ENCODE assay signal across 8 cellular contexts in the genomic region with DNA sequence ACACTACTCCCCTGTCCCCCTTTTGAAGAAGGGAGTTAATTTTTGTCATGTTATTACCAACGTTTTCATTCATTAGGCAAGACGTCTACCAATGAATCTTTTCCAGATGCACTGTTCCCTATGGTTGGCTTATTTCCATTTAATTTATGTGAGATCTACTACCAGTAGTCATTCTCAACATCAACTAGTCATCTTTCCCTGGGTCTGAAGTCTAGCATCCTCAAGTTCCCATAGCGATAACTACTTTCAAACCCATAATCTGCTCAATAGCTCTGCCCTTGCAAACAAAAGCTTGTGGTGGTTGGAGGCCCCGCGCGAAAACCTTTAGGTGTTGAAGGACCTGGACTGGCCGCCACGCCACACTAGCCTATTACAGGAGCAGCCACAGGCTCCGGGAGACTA. TPM values are rescaled to one million over a fixed set of nuclear protein-coding genes. Genes with fewer than 3 reads are reported as not detected.
A peak's percentile ranks its signal among the peaks of the same experiment; 100 is the strongest.
DNase-seq lines count a peak whose midpoint lies in the region; ATAC-seq and TF ChIP-seq lines count a peak whose summit lies in the region.

No MANE protein-coding gene starts in this region.

- H3K9me3 ChIP-seq in left lung (no peaks in the 10 kb centered on the region), tibial nerve (no peaks in the 10 kb centered on the region)

- no peak for TF ChIP-seq POLR2A in tibial nerve (IDR thresholded peaks at IDR 0.05)

- 3% methylated on average over 9 of the region's 9 CpGs for WGBS in tibial nerve, 2 donors

- H3K27me3 Mint-ChIP-seq in activated CD4-positive, alpha-beta T cell treated with anti-CD3 and anti-CD28 coated beads for 36 hours = no peaks in the 10 kb centered on the region

- in situ Hi-C loops in astrocyte of the cerebellum (cut with HindIII; ENCODE audit: low sequenced_read_pairs) = no loop called here

- no peak for DNase-seq in activated CD4-positive, alpha-beta T cell treated with anti-CD3 and anti-CD28 coated beads for 36 hours
- no peak for DNase-seq in activated CD4-positive, alpha-beta T cell treated with anti-CD3 and anti-CD28 coated beads for 1 hour
- DNase-seq in NCI-H2029 treated with DMSO at 0.1 percent for 48 hours (lab: John Stamatoyannopoulos, UW) (peak; percentile 22), astrocyte of the cerebellum (ENCODE audit: low read depth) (no peak), left lung (no peak), tibial nerve (ENCODE audit: low spot score in 2 of 2) (no peak)
- no peak for DNase-seq in activated effector memory CD4-positive, alpha-beta T cell treated with anti-CD3 and anti-CD28 coated beads, Interleukin-2, amount 50 U/mL, for 16 hours

- H3K36me3 Mint-ChIP-seq in activated CD4-positive, alpha-beta T cell treated with anti-CD3 and anti-CD28 coated beads for 36 hours (ENCODE audit: low read depth) = peaks cover 25% of the 10 kb centered on the region

- H3K4me3 ChIP-seq in astrocyte of the cerebellum (ENCODE audit: low read depth, low read length) = peak overlapping the region; percentile 85
- H3K4me3 ChIP-seq in left lung = peak overlapping the region; percentile 77 to 80
- H3K4me3 ChIP-seq in tibial nerve = peak overlapping the region; percentile 69 to 77 (median 74)

- no peaks in the 10 kb centered on the region for H3K36me3 ChIP-seq in left lung
- no peaks in the 10 kb centered on the region for H3K36me3 ChIP-seq in tibial nerve

- H3K4me1 ChIP-seq in left lung (peaks cover 0 to 28% of the 10 kb centered on the region in 2 donors), tibial nerve (peaks cover 0 to 24% (median 2%) of the 10 kb centered on the region in 4 donors)

- H3K9me3 Mint-ChIP-seq in activated CD4-positive, alpha-beta T cell treated with anti-CD3 and anti-CD28 coated beads for 36 hours (ENCODE audit: low read depth) = no peaks in the 10 kb centered on the region

- CTCF ChIA-PET in activated CD4-positive, alpha-beta T cell treated with anti-CD3 and anti-CD28 coated beads for 36 hours (lab: Charles Lee) = interaction anchor here (0.6 to 3.1 kb wide), 8 partner anchors 9 to 402 kb away, joined by 3 to 29 read pairs (median 5); a partner anchor contains a TSS

- intact Hi-C loops in activated CD4-positive, alpha-beta T cell treated with anti-CD3 and anti-CD28 coated beads for 36 hours (cut with DNase I, micrococcal nuclease) = loop anchor here (2.0 to 10.0 kb wide), 4 partner anchors 96 to 582 kb away; a partner anchor contains a TSS
- intact Hi-C loops in left lung (cut with DNase I) = no loop called here

- ATAC-seq in activated CD4-positive, alpha-beta T cell treated with anti-CD3 and anti-CD28 coated beads for 36 hours = no peak
- ATAC-seq in left lung (peak; percentile 30), GM19455 (IDR thresholded peaks at IDR 0.05; ENCODE audit: unreplicated experiment) (no peak)

- TF ChIP-seq CTCF in astrocyte of the cerebellum (IDR thresholded peaks at IDR 0.05; ENCODE audit: low read depth, low read length, missing control alignments) = no peak
- TF ChIP-seq CTCF in left lung (IDR thresholded peaks at IDR 0.05) = no peak
- no peak for TF ChIP-seq CTCF in tibial nerve (IDR thresholded peaks at IDR 0.05)

- TF ChIP-seq EP300 in tibial nerve (IDR thresholded peaks at IDR 0.05) = no peak

- POLR2A ChIA-PET in activated CD4-positive, alpha-beta T cell treated with anti-CD3 and anti-CD28 coated beads for 36 hours (lab: Charles Lee) = interaction anchor here (0.5 to 2.6 kb wide), 4 partner anchors 27 to 543 kb away, joined by 5 to 51 read pairs (median 17); a partner anchor contains a TSS

- H3K27ac Mint-ChIP-seq in activated CD4-positive, alpha-beta T cell treated with anti-CD3 and anti-CD28 coated beads for 36 hours = peak overlapping the region; percentile 97

- H3K4me1 Mint-ChIP-seq in activated CD4-positive, alpha-beta T cell treated with anti-CD3 and anti-CD28 coated beads for 36 hours = peaks cover 48% of the 10 kb centered on the region

- peak overlapping the region; percentile 94 to 95 for H3K27ac ChIP-seq in left lung
- H3K27ac ChIP-seq in tibial nerve = peak overlapping the region in 3 of 4 donors; percentile 86 to 96 (median 96)

- H3K4me3 Mint-ChIP-seq in activated CD4-positive, alpha-beta T cell treated with anti-CD3 and anti-CD28 coated beads for 36 hours = peak overlapping the region; percentile 88

- no peaks in the 10 kb centered on the region for H3K27me3 ChIP-seq in left lung
- H3K27me3 ChIP-seq in tibial nerve = no peaks in the 10 kb centered on the region

RNA-seq across cellular contexts. Expression of a gene that starts 0.8 kb away (rescaled TPM):
- total RNA-seq in activated CD4-positive, alpha-beta T cell treated with anti-CD3 and anti-CD28 coated beads for 36 hours = 10 to 100 TPM; 36.8 to 48.2 TPM
- 1 to 10 TPM; 6.4 to 9.5 TPM for total RNA-seq in left lung
- total RNA-seq in tibial nerve = 1 to 10 TPM; 2.2 to 7.8 (median 3.8) TPM

RNA-seq across cellular contexts. Expression of a gene that starts 1.5 kb away (rescaled TPM):
- total RNA-seq in activated CD4-positive, alpha-beta T cell treated with anti-CD3 and anti-CD28 coated beads for 36 hours = 100 to 1,000 TPM; 369 to 437 TPM
- total RNA-seq in left lung (10 to 100 TPM; 34.6 to 63.5 TPM), tibial nerve (10 to 100 TPM; 17.8 to 41.7 (median 22.9) TPM)

RNA-seq across cellular contexts. Expression of a gene that starts 32.8 kb away (rescaled TPM):
- total RNA-seq in activated CD4-positive, alpha-beta T cell treated with anti-CD3 and anti-CD28 coated beads for 36 hours = 100 to 1,000 TPM; 181 to 204 TPM
- total RNA-seq in left lung (10 to 100 TPM; 85.3 to 85.8 TPM), tibial nerve (10 to 100 TPM; 37.7 to 66.6 (median 60.0) TPM)

RNA-seq across cellular contexts. Expression of a gene that starts 47.3 kb away (rescaled TPM):
- total RNA-seq in activated CD4-positive, alpha-beta T cell treated with anti-CD3 and anti-CD28 coated beads for 36 hours = 10 to 100 TPM; 13.3 to 16.4 TPM
- total RNA-seq in left lung (10 to 100 TPM; 12.3 to 15.3 TPM), tibial nerve (10 to 100 TPM in 3 of 4 donors, 1 to 10 TPM in 1; 8.4 to 15.3 (median 12.3) TPM)

Comparison
In these comparisons a context has a peak if more than half of its experiments do, and no peak if none do; other contexts are left out.
1. RNA of a gene that starts 1.5 kb away (total RNA-seq): 369 to 437 TPM in activated CD4-positive, alpha-beta T cell treated with anti-CD3 and anti-CD28 coated beads for 36 hours; 34.6 to 63.5 TPM in left lung and 17.8 to 41.7 TPM in tibial nerve; every median in the first group is over 4 times any median in the second.
2. intact Hi-C loops: an anchor here in activated CD4-positive, alpha-beta T cell treated with anti-CD3 and anti-CD28 coated beads for 36 hours (2.0 to 10.0 kb wide); none called in left lung.
3. Peak in every context shown above with its lines, with median percentiles within 50 percentile points of each other: H3K4me3 ChIP-seq.